Comparison of ENCODE assay signal across 8 cellular contexts in genomic region chrX:45758319-45758718, GRCh38.
DNase-seq lines count a peak whose midpoint lies in the region; ATAC-seq and TF ChIP-seq lines count a peak whose summit lies in the region.

No MANE protein-coding gene starts in this region.

- POLR2A ChIA-PET in BJ (lab: Charles Lee) = interaction anchor here (0.5 to 1.0 kb wide), 2 partner anchors 135 to 1409 kb away, joined by 3 to 4 read pairs; no protein-coding TSS in a partner anchor
- POLR2A ChIA-PET in activated CD8-positive, alpha-beta T cell treated with anti-CD3 and anti-CD28 coated beads, Interleukin-2, amount 10 ng/mL, durations not matched to agents 7 days and 5 days (lab: Charles Lee) = interaction anchor here (0.5 to 3.6 kb wide), 6 partner anchors 12 to 952 kb away, joined by 3 to 83 read pairs (median 3); no protein-coding TSS in a partner anchor

- H3K9me3 ChIP-seq in KOPT-K1 (ENCODE audit: insufficient read depth, low read length, poor library complexity, severe bottlenecking) = no peaks in the 10 kb centered on the region

- no peaks in the 10 kb centered on the region; the same call in 1 of the 2 replicates for H3K36me3 ChIP-seq in BJ (ENCODE audit: control insufficient read depth, insufficient read depth, low read length)
- H3K36me3 ChIP-seq in KOPT-K1 (ENCODE audit: insufficient read depth, low read length) = no peaks in the 10 kb centered on the region
- no peaks in the 10 kb centered on the region for H3K36me3 ChIP-seq in kidney epithelial cell (ENCODE audit: control insufficient read depth, insufficient read depth, low read length)

- TF ChIP-seq CTCF in BJ (IDR thresholded peaks at IDR 0.05; ENCODE audit: insufficient read depth, low read depth, low read length) (no peak), kidney epithelial cell (IDR thresholded peaks at IDR 0.05; ENCODE audit: insufficient read depth, low read length, poor library complexity, severe bottlenecking) (no peak)

- H3K4me3 Mint-ChIP-seq in activated CD8-positive, alpha-beta T cell treated with anti-CD3 and anti-CD28 coated beads, Interleukin-2, amount 10 ng/mL, durations not matched to agents 7 days and 5 days = peak overlapping the region; percentile 79

- peak overlapping the region; percentile 87 for H3K27ac ChIP-seq in KOPT-K1 (ENCODE audit: low read depth, low read length, poor library complexity, severe bottlenecking)

- DNase-seq in BJ (ENCODE audit: low read depth) (peak; percentile 61), kidney epithelial cell (ENCODE audit: low read depth) (peak; percentile 82), midbrain (lab: John Stamatoyannopoulos, UW) (no peak), 8988T (no peak), mucosa of gallbladder (ENCODE audit: low spot score) (no peak)
- DNase-seq in activated CD8-positive, alpha-beta T cell treated with anti-CD3 and anti-CD28 coated beads, Interleukin-2, amount 10 ng/mL, durations not matched to agents 7 days and 5 days = peak; percentile 67

- no peaks in the 10 kb centered on the region for H3K27me3 Mint-ChIP-seq in activated CD8-positive, alpha-beta T cell treated with anti-CD3 and anti-CD28 coated beads, Interleukin-2, amount 10 ng/mL, durations not matched to agents 7 days and 5 days (ENCODE audit: low read depth)

- CTCF ChIA-PET in BJ (lab: Yijun Ruan, JAX) = interaction anchor here (0.7 kb wide), 1 partner anchor 247 kb away, joined by 3 read pairs; no protein-coding TSS in a partner anchor
- CTCF ChIA-PET in activated CD8-positive, alpha-beta T cell treated with anti-CD3 and anti-CD28 coated beads, Interleukin-2, amount 10 ng/mL, durations not matched to agents 7 days and 5 days (lab: Charles Lee) = interaction anchor here (1.2 to 3.5 kb wide), 6 partner anchors 9 to 84 kb away, joined by 3 to 19 read pairs (median 4); no protein-coding TSS in a partner anchor

- H3K27me3 ChIP-seq in BJ (ENCODE audit: control insufficient read depth, insufficient read depth, low read length) = no peaks in the 10 kb centered on the region
- H3K27me3 ChIP-seq in kidney epithelial cell (ENCODE audit: control insufficient read depth, insufficient read depth, low read length) = no peaks in the 10 kb centered on the region

- H3K27ac Mint-ChIP-seq in activated CD8-positive, alpha-beta T cell treated with anti-CD3 and anti-CD28 coated beads, Interleukin-2, amount 10 ng/mL, durations not matched to agents 7 days and 5 days = peak overlapping the region; percentile 93

- H3K4me1 Mint-ChIP-seq in activated CD8-positive, alpha-beta T cell treated with anti-CD3 and anti-CD28 coated beads, Interleukin-2, amount 10 ng/mL, durations not matched to agents 7 days and 5 days (ENCODE audit: low read depth) = peaks cover 68% of the 10 kb centered on the region

- peak; percentile 45 for ATAC-seq in GM19438 (IDR thresholded peaks at IDR 0.05; ENCODE audit: low read depth, unreplicated experiment)
- ATAC-seq in activated CD8-positive, alpha-beta T cell treated with anti-CD3 and anti-CD28 coated beads, Interleukin-2, amount 10 ng/mL, durations not matched to agents 7 days and 5 days = peak; percentile 52

- H3K9me3 Mint-ChIP-seq in activated CD8-positive, alpha-beta T cell treated with anti-CD3 and anti-CD28 coated beads, Interleukin-2, amount 10 ng/mL, durations not matched to agents 7 days and 5 days (ENCODE audit: insufficient read depth) = no peaks in the 10 kb centered on the region

- H3K36me3 Mint-ChIP-seq in activated CD8-positive, alpha-beta T cell treated with anti-CD3 and anti-CD28 coated beads, Interleukin-2, amount 10 ng/mL, durations not matched to agents 7 days and 5 days (ENCODE audit: low read depth) = peaks cover 56% of the 10 kb centered on the region

- no peak overlapping the region for H3K4me3 ChIP-seq in BJ (ENCODE audit: low read depth, low read length)
- no peak overlapping the region for H3K4me3 ChIP-seq in kidney epithelial cell (ENCODE audit: low read depth, low read length)

Comparison
In these comparisons a context has a peak if more than half of its experiments do, and no peak if none do; other contexts are left out.
1. DNase-seq: peak in BJ (single experiment), activated CD8-positive, alpha-beta T cell treated with anti-CD3 and anti-CD28 coated beads, Interleukin-2, amount 10 ng/mL, durations not matched to agents 7 days and 5 days (single experiment) and kidney epithelial cell (single experiment); none in midbrain (single experiment), 8988T (single experiment) and mucosa of gallbladder (single experiment).